10 cellular contexts compared by ENCODE assay signal in genomic region chr22:39706406-39707150, GRCh38.
"Had no signal": no experiment of that assay in that cellular context is flagged by ENCODE, and none has a peak within 500 bp of the region (broad histone marks: within the 10 kb centered on the region; RNA-seq: fewer than 3 reads in every experiment).

No MANE protein-coding gene starts in this region.

- DNase-seq: activated CD8-positive, alpha-beta T cell treated with anti-CD3 and anti-CD28 coated beads for 36 hours; activated naive CD4-positive, alpha-beta T cell; glutamatergic neuron; mammary epithelial cell; natural killer cell; stimulated activated CD4-positive, alpha-beta T cell treated with anti-CD3 and anti-CD28 coated beads, Interleukin-4, amount 100 ng/mL, for 1 hour had no signal

- ATAC-seq: activated CD8-positive, alpha-beta T cell treated with anti-CD3 and anti-CD28 coated beads for 36 hours; left lobe of liver; natural killer cell had no signal

- H3K27ac ChIP-seq: ascending aorta, cardiac muscle cell, esophagus muscularis mucosa had no signal

- H3K36me3 ChIP-seq: ascending aorta, cardiac muscle cell, esophagus muscularis mucosa had no signal

- H3K4me3 ChIP-seq: ascending aorta, cardiac muscle cell, esophagus muscularis mucosa had no signal

- H3K4me1 ChIP-seq: ascending aorta had no signal

- H3K9me3 ChIP-seq: ascending aorta, esophagus muscularis mucosa had no signal

- H3K27me3 ChIP-seq: ascending aorta, cardiac muscle cell had no signal
